In the genomic region with DNA sequence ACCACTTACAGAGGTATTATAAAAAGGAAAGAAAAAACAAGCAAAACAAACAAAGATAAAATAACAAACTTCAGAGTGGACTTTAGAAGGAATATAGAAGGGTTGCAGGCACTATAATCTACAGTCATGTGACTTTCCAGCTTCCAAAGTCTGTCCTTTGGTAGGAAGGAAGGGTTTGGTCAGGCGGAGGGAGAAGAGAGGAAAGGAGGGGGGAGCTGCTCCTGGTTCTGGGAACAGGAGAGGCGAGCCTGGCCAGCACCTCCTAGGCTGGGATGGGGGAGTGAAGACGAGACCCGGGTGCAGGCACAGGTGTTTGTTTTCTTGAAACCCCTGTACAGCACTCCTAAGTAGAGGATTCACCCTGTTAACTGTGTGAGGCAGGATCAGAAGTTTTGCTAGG, we compare ENCODE assay signal across 18 cellular contexts. TPM values are rescaled to one million over a fixed set of nuclear protein-coding genes. Genes with fewer than 3 reads are reported as not detected.
DNase-seq lines count a peak whose midpoint lies in the region; ATAC-seq, FAIRE-seq and TF ChIP-seq lines count a peak whose summit lies in the region.
"Had no signal": no experiment of that assay in that cellular context is flagged by ENCODE, and none has a peak within 500 bp of the region (broad histone marks: within the 10 kb centered on the region; RNA-seq: fewer than 3 reads in every experiment).

No MANE protein-coding gene starts in this region.

- H3K36me3 Mint-ChIP-seq in Caco-2 (ENCODE audit: insufficient read depth, unreplicated experiment) (no peaks in the 10 kb centered on the region), WTC11 (no peaks in the 10 kb centered on the region)
- no peaks in the 10 kb centered on the region for H3K36me3 Mint-ChIP-seq in T-helper 2 cell treated with Interferon-gamma antibody and Interleukin-4, amounts not matched to agents 5 μg/mL and 100 μg/mL, for 36 hours (ENCODE audit: low read depth)
- H3K36me3 Mint-ChIP-seq: CD14-positive monocyte had no signal

- H3K27ac Mint-ChIP-seq in Caco-2 (ENCODE audit: unreplicated experiment) (peak overlapping the region; percentile 84), WTC11 (no peak overlapping the region)
- no peak overlapping the region for H3K27ac Mint-ChIP-seq in T-helper 2 cell treated with Interferon-gamma antibody and Interleukin-4, amounts not matched to agents 5 μg/mL and 100 μg/mL, for 36 hours
- H3K27ac Mint-ChIP-seq: CD14-positive monocyte had no signal

- H3K9me3 Mint-ChIP-seq in Caco-2 (ENCODE audit: unreplicated experiment) (no peaks in the 10 kb centered on the region), WTC11 (peaks cover 5% of the 10 kb centered on the region; the same call in 1 of the 2 replicates)
- H3K9me3 Mint-ChIP-seq in T-helper 2 cell treated with Interferon-gamma antibody and Interleukin-4, amounts not matched to agents 5 μg/mL and 100 μg/mL, for 36 hours = no peaks in the 10 kb centered on the region

- H3K4me3 Mint-ChIP-seq in Caco-2 (ENCODE audit: unreplicated experiment) (peak overlapping the region; percentile 25), WTC11 (no peak overlapping the region)
- H3K4me3 Mint-ChIP-seq in T-helper 2 cell treated with Interferon-gamma antibody and Interleukin-4, amounts not matched to agents 5 μg/mL and 100 μg/mL, for 36 hours = no peak overlapping the region
- H3K4me3 Mint-ChIP-seq: CD14-positive monocyte had no signal

- no peak overlapping the region for H3K27ac ChIP-seq in pancreas
- no peak overlapping the region for H3K27ac ChIP-seq in ascending aorta
- H3K27ac ChIP-seq: KMS-11 had no signal

- ATAC-seq in WTC11 (peak; percentile 53), left lobe of liver (peak; percentile 71), pancreas (peak; percentile 55 to 83 (median 70)), HG02973 (IDR thresholded peaks at IDR 0.05; ENCODE audit: unreplicated experiment) (no peak)
- ATAC-seq: HCT116 had no signal

- H3K4me1 ChIP-seq in Caco-2 (peaks cover 26% of the 10 kb centered on the region), pancreas (peaks cover 8 to 13% (median 12%) of the 10 kb centered on the region in 3 donors), ascending aorta (no peaks in the 10 kb centered on the region)

- BruUV-seq in Caco-2 (replicated peaks; lab: Mats Ljungman, UMichigan) = no TSS peak

- POLR2A ChIA-PET in Caco-2 (lab: Charles Lee) (interaction anchor here (1.0 to 1.6 kb wide), 2 partner anchors 49 to 53 kb away, joined by 3 to 4 read pairs; no protein-coding TSS in a partner anchor), WTC11 (lab: Charles Lee) (no interaction called here)

- peak; percentile 26 for FAIRE-seq in pancreas (lab: Jason Lieb, UNC)
- FAIRE-seq: A204.1 had no signal

- CTCF ChIA-PET in Caco-2 (lab: Charles Lee) = no interaction called here
- CTCF ChIA-PET in WTC11 (lab: Charles Lee) = interaction anchor here (0.6 kb wide), 1 partner anchor 16 kb away, joined by 3 read pairs; no protein-coding TSS in a partner anchor

- no peaks in the 10 kb centered on the region for H3K27me3 ChIP-seq in Caco-2 (replicated peaks; ENCODE audit: control insufficient read depth, insufficient read depth, low read length)
- no peaks in the 10 kb centered on the region for H3K27me3 ChIP-seq in pancreas
- no peaks in the 10 kb centered on the region for H3K27me3 ChIP-seq in ascending aorta

- intact Hi-C loops in Caco-2 (cut with micrococcal nuclease; ENCODE audit: unreplicated experiment) = loop anchor here (2.0 kb wide), 1 partner anchor 13 kb away; no protein-coding TSS in a partner anchor
- intact Hi-C loops in pancreas (cut with DNase I) = no loop called here
- intact Hi-C loops in ascending aorta (cut with DNase I) = no loop called here

- no peak for TF ChIP-seq CTCF in Caco-2 (IDR thresholded peaks at IDR 0.05; ENCODE audit: insufficient read depth in 1 of 2, low read depth in 1 of 2, low read length in 1 of 2, severe bottlenecking in 1 of 2, unreplicated experiment in 1 of 2)
- no peak for TF ChIP-seq CTCF in WTC11 (IDR thresholded peaks at IDR 0.05)
- TF ChIP-seq CTCF in pancreas (IDR thresholded peaks at IDR 0.05) = no peak
- TF ChIP-seq CTCF in ascending aorta (IDR thresholded peaks at IDR 0.05) = no peak

- H3K9me3 ChIP-seq in Caco-2 (no peaks in the 10 kb centered on the region), pancreas (no peaks in the 10 kb centered on the region), ascending aorta (no peaks in the 10 kb centered on the region)

- H3K27me3 Mint-ChIP-seq in Caco-2 (ENCODE audit: insufficient read depth, unreplicated experiment) (no peaks in the 10 kb centered on the region), WTC11 (ENCODE audit: low read depth) (no peaks in the 10 kb centered on the region)
- no peaks in the 10 kb centered on the region for H3K27me3 Mint-ChIP-seq in T-helper 2 cell treated with Interferon-gamma antibody and Interleukin-4, amounts not matched to agents 5 μg/mL and 100 μg/mL, for 36 hours (ENCODE audit: low read depth)

- no peaks in the 10 kb centered on the region for H3K36me3 ChIP-seq in Caco-2 (ENCODE audit: control insufficient read depth, insufficient read depth, low read length)
- H3K36me3 ChIP-seq in pancreas = no peaks in the 10 kb centered on the region
- H3K36me3 ChIP-seq in ascending aorta = no peaks in the 10 kb centered on the region

- H3K4me1 Mint-ChIP-seq in Caco-2 (ENCODE audit: low read depth, unreplicated experiment) (peaks cover 39% of the 10 kb centered on the region), WTC11 (peaks cover 12% of the 10 kb centered on the region)
- H3K4me1 Mint-ChIP-seq in T-helper 2 cell treated with Interferon-gamma antibody and Interleukin-4, amounts not matched to agents 5 μg/mL and 100 μg/mL, for 36 hours (ENCODE audit: low read depth) = no peaks in the 10 kb centered on the region
- H3K4me1 Mint-ChIP-seq: CD14-positive monocyte had no signal

- peak; percentile 23 to 49 for DNase-seq in Caco-2
- DNase-seq in WTC11 (ENCODE audit: low spot score) = peak; percentile 23
- DNase-seq in left lobe of liver (ENCODE audit: low spot score) = no peak
- DNase-seq in pancreas = no peak
- DNase-seq in DMS114 treated with DMSO at 0.1 percent for 48 hours (lab: John Stamatoyannopoulos, UW; ENCODE audit: unreplicated experiment) = no peak
- DNase-seq in T-helper 2 cell treated with Interferon-gamma antibody and Interleukin-4, amounts not matched to agents 5 μg/mL and 100 μg/mL, for 36 hours (ENCODE audit: low spot score) = no peak
- DNase-seq in ascending aorta (ENCODE audit: low spot score in 2 of 2) = no peak
- DNase-seq: COR-L47, DMS53, MM.1S, NCI-H1105, NCI-H1694 treated with DMSO at 0.1 percent for 48 hours, NCI-H69 had no signal

- H3K4me3 ChIP-seq in Caco-2 (ENCODE audit: low read depth, low read length) = no peak overlapping the region
- H3K4me3 ChIP-seq in pancreas = no peak overlapping the region
- H3K4me3 ChIP-seq in ascending aorta = no peak overlapping the region

- WGBS in pancreas, 2 donors = 16 to 19% methylated on average over 4 of the region's 4 CpGs

TF ChIP-seq in WTC11, 78 proteins besides CTCF, POLR2A, EP300 and RAD21 (continues in another document):
- TF ChIP-seq, protein P1, sequence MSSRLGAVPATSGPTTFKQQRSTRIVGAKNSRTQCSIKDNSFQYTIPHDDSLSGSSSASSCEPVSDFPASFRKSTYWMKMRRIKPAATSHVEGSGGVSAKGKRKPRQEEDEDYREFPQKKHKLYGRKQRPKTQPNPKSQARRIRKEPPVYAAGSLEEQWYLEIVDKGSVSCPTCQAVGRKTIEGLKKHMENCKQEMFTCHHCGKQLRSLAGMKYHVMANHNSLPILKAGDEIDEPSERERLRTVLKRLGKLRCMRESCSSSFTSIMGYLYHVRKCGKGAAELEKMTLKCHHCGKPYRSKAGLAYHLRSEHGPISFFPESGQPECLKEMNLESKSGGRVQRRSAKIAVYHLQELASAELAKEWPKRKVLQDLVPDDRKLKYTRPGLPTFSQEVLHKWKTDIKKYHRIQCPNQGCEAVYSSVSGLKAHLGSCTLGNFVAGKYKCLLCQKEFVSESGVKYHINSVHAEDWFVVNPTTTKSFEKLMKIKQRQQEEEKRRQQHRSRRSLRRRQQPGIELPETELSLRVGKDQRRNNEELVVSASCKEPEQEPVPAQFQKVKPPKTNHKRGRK (CRISPR knock-in tag; IDR thresholded peaks at IDR 0.05; ENCODE audit: borderline replicate concordance) = no peak
- TF ChIP-seq, protein P2, sequence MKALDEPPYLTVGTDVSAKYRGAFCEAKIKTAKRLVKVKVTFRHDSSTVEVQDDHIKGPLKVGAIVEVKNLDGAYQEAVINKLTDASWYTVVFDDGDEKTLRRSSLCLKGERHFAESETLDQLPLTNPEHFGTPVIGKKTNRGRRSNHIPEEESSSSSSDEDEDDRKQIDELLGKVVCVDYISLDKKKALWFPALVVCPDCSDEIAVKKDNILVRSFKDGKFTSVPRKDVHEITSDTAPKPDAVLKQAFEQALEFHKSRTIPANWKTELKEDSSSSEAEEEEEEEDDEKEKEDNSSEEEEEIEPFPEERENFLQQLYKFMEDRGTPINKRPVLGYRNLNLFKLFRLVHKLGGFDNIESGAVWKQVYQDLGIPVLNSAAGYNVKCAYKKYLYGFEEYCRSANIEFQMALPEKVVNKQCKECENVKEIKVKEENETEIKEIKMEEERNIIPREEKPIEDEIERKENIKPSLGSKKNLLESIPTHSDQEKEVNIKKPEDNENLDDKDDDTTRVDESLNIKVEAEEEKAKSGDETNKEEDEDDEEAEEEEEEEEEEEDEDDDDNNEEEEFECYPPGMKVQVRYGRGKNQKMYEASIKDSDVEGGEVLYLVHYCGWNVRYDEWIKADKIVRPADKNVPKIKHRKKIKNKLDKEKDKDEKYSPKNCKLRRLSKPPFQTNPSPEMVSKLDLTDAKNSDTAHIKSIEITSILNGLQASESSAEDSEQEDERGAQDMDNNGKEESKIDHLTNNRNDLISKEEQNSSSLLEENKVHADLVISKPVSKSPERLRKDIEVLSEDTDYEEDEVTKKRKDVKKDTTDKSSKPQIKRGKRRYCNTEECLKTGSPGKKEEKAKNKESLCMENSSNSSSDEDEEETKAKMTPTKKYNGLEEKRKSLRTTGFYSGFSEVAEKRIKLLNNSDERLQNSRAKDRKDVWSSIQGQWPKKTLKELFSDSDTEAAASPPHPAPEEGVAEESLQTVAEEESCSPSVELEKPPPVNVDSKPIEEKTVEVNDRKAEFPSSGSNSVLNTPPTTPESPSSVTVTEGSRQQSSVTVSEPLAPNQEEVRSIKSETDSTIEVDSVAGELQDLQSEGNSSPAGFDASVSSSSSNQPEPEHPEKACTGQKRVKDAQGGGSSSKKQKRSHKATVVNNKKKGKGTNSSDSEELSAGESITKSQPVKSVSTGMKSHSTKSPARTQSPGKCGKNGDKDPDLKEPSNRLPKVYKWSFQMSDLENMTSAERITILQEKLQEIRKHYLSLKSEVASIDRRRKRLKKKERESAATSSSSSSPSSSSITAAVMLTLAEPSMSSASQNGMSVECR (CRISPR knock-in tag; IDR thresholded peaks at IDR 0.05; ENCODE audit: borderline replicate concordance) = no peak
- TF ChIP-seq MXD4 (CRISPR knock-in tag; IDR thresholded peaks at IDR 0.05; ENCODE audit: borderline replicate concordance) (no peak), EMX1 (CRISPR knock-in tag; IDR thresholded peaks at IDR 0.05) (no peak)

RNA-seq across cellular contexts. Expression of a gene that starts 53.8 kb away (rescaled TPM):
- total RNA-seq in Caco-2 (2022) (124 and 136 TPM in 2 replicates), WTC11 (2021) (0.15 to 0.21 TPM (median 0.18 TPM) in 3 replicates), left lobe of liver (11.7 TPM), pancreas (10 to 100 TPM; 18.8 to 36.4 (median 24.9) TPM), ascending aorta (89.3 TPM)
- polyA plus RNA-seq in pancreas = 10 to 100 TPM; 15.4 to 20.1 TPM

Comparison
In these comparisons a context has a peak if more than half of its experiments do, and no peak if none do; other contexts are left out.
1. DNase-seq: peak in Caco-2 (2 of 2) and WTC11 (single experiment); none in left lobe of liver (single experiment), pancreas (0 of 6), DMS114 treated with DMSO at 0.1 percent for 48 hours (single experiment), T-helper 2 cell treated with Interferon-gamma antibody and Interleukin-4, amounts not matched to agents 5 μg/mL and 100 μg/mL, for 36 hours (single experiment) and ascending aorta (0 of 2).
2. RNA of a gene that starts 53.8 kb away (total RNA-seq): 124 to 136 TPM in Caco-2, 89.3 TPM in ascending aorta (single experiment), 18.8 to 36.4 TPM in pancreas and 11.7 TPM in left lobe of liver (single experiment); 0.15 to 0.21 TPM in WTC11; every median in the first group is over 10 times any median in the second.